ENCODE assay signal across 13 cellular contexts in the genomic region with DNA sequence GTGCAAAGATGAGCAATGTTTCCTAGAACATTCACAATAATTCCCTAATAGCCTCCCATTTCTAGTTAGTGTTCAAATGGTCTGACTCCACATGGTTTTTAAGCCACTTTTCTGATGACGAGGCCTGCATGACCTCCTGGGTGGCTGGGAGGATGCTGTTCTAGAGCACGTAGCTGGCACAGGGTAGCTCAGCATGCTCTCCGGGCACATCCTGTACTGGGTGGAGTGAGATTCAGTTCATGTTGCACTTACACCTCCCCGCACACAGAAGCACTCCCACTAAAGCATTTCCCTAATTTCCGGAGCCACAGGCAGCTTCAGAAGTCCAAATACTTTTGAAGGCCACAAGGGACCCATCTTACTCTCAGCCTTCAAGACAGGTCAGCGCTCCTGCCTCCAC.
"Had no signal": no experiment of that assay in that cellular context is flagged by ENCODE, and none has a peak within 500 bp of the region (broad histone marks: within the 10 kb centered on the region; RNA-seq: fewer than 3 reads in every experiment).

No MANE protein-coding gene starts in this region.

- ATAC-seq: naive thymus-derived CD4-positive, alpha-beta T cell; SK-N-SH treated with all-trans-retinoic acid at 6 μM for 48 hours; stimulated activated memory B cell treated with anti-CD40 and anti-IgM and Interleukin-4, amounts not matched to agents 10 μg/mL and 1 μg/mL and 100 μg/mL, for 72 hours; WTC11 had no signal

- DNase-seq: activated CD4-positive, alpha-beta T cell treated with anti-CD3 and anti-CD28 coated beads, Interleukin-2, amount 10 ng/mL, durations not matched to agents 24 days and 14 days; activated naive CD4-positive, alpha-beta T cell treated with anti-CD3 and anti-CD28 coated beads, Interleukin-2, amount 10 ng/mL, durations not matched to agents 7 days and 5 days; endodermal cell; erythroblast; kidney; midbrain; naive thymus-derived CD4-positive, alpha-beta T cell; upper lobe of left lung had no signal

- H3K36me3 ChIP-seq: ovary, upper lobe of left lung had no signal

- H3K4me1 ChIP-seq: upper lobe of left lung had no signal

- H3K27ac ChIP-seq: ovary, upper lobe of left lung had no signal

- H3K27me3 ChIP-seq: ovary, upper lobe of left lung had no signal

- H3K9me3 ChIP-seq: ovary, upper lobe of left lung had no signal

- H3K4me3 ChIP-seq: ovary, skin epidermis, upper lobe of left lung had no signal
